ENCODE assay signal across 30 cellular contexts in the genomic region with DNA sequence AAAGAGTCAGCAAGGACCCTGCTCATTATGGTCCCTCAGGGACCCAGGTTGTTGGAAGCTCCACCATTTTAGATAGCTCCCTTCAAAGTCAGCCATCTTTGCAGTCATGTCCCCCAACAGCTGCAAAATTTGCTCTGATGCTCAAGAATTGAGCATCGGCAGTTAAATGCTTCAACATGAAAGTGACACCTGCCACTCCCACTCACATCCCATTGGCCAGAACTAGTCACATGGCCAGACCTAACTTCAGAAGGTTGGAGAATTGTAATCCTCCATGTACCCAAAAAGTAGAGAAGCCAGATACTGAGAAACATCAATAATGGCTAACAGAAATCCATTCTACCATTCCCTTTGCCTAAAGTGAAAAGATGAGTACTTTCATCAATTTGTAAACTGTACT.
"Had no signal": no experiment of that assay in that cellular context is flagged by ENCODE, and none has a peak within 500 bp of the region (broad histone marks: within the 10 kb centered on the region; RNA-seq: fewer than 3 reads in every experiment).

No MANE protein-coding gene starts in this region.

- H3K27me3 ChIP-seq: ascending aorta, cardiac muscle cell, Peyer's patch had no signal

- H3K4me1 Mint-ChIP-seq: activated CD4-positive, alpha-beta T cell treated with anti-CD3 and anti-CD28 coated beads for 36 hours; activated CD4-positive, alpha-beta T cell treated with anti-CD3 and anti-CD28 coated beads, Interleukin-2, amount 10 ng/mL, durations not matched to agents 7 days and 5 days; activated naive CD4-positive, alpha-beta T cell treated with anti-CD3 and anti-CD28 coated beads, Interleukin-2, amount 50 U/mL, for 24 hours; activated naive CD8-positive, alpha-beta T cell treated with anti-CD3 and anti-CD28 coated beads, Interleukin-2, amount 10 ng/mL, durations not matched to agents 7 days and 5 days; central memory CD8-positive, alpha-beta T cell had no signal

- H3K27ac ChIP-seq: ascending aorta, cardiac muscle cell, Peyer's patch, RWPE1 had no signal

- H3K27ac Mint-ChIP-seq: activated CD4-positive, alpha-beta T cell treated with anti-CD3 and anti-CD28 coated beads for 36 hours; activated CD4-positive, alpha-beta T cell treated with anti-CD3 and anti-CD28 coated beads, Interleukin-2, amount 10 ng/mL, durations not matched to agents 7 days and 5 days; activated CD8-positive, alpha-beta T cell treated with anti-CD3 and anti-CD28 coated beads, Interleukin-2, amount 10 ng/mL, durations not matched to agents 7 days and 5 days; activated naive CD4-positive, alpha-beta T cell treated with anti-CD3 and anti-CD28 coated beads, Interleukin-2, amount 50 U/mL, for 24 hours; activated naive CD8-positive, alpha-beta T cell treated with anti-CD3 and anti-CD28 coated beads, Interleukin-2, amount 10 ng/mL, durations not matched to agents 7 days and 5 days; activated T-cell treated with anti-CD3 and anti-CD28 coated beads, Interleukin-2, amount 50 U/mL, for 24 hours; activated T-helper 2 cell treated with anti-CD3 and anti-CD28 coated beads, Interferon-gamma antibody, Interleukin-2, Interleukin-4, amounts not matched to agents 10 μg/mL and 5 μg/mL and 100 μg/mL, durations not matched to agents 14 hours and 24 hours and 36 hours; T-helper 1 cell treated with Interleukin-12 subunit alpha and Interleukin-12 subunit beta and Interleukin-4 antibody, amounts not matched to agents 30 μg/mL and 1 μg/mL, for 36 hours; T-helper 2 cell treated with Interferon-gamma antibody and Interleukin-4, amounts not matched to agents 5 μg/mL and 100 μg/mL, for 36 hours had no signal

- H3K36me3 ChIP-seq: ascending aorta, cardiac muscle cell, Peyer's patch had no signal

- H3K4me3 ChIP-seq: ascending aorta, cardiac muscle cell, Peyer's patch had no signal

- H3K9me3 Mint-ChIP-seq: activated CD4-positive, alpha-beta T cell treated with anti-CD3 and anti-CD28 coated beads, Interleukin-2, amount 10 ng/mL, durations not matched to agents 7 days and 5 days; activated naive CD4-positive, alpha-beta T cell treated with anti-CD3 and anti-CD28 coated beads, Interleukin-2, amount 50 U/mL, for 24 hours; activated T-cell treated with anti-CD3 and anti-CD28 coated beads, Interleukin-2, amount 50 U/mL, for 24 hours; central memory CD8-positive, alpha-beta T cell; T-helper 1 cell treated with Interleukin-12 subunit alpha and Interleukin-12 subunit beta and Interleukin-4 antibody, amounts not matched to agents 30 μg/mL and 1 μg/mL, for 36 hours; T-helper 2 cell treated with Interferon-gamma antibody and Interleukin-4, amounts not matched to agents 5 μg/mL and 100 μg/mL, for 36 hours had no signal

- H3K4me1 ChIP-seq: ascending aorta, Peyer's patch had no signal

- H3K9me3 ChIP-seq: ascending aorta, Peyer's patch had no signal

- DNase-seq: activated CD4-positive, alpha-beta T cell treated with anti-CD3 and anti-CD28 coated beads for 36 hours; activated CD4-positive, alpha-beta T cell treated with anti-CD3 and anti-CD28 coated beads, Interleukin-2, amount 10 ng/mL, durations not matched to agents 7 days and 5 days; activated CD4-positive, alpha-beta T cell treated with anti-CD3 and anti-CD28 coated beads, Interleukin-2, amount 50 U/mL, for 48 hours; activated CD8-positive, alpha-beta T cell treated with anti-CD3 and anti-CD28 coated beads, Interleukin-2, amount 10 ng/mL, durations not matched to agents 7 days and 5 days; activated gamma-delta T cell; activated naive CD4-positive, alpha-beta T cell treated with Interleukin-2 at 50 U/mL for 16 hours; activated naive CD8-positive, alpha-beta T cell treated with anti-CD3 and anti-CD28 coated beads, Interleukin-2, amount 10 ng/mL, durations not matched to agents 7 days and 5 days; activated T-cell treated with anti-CD3 and anti-CD28 coated beads, Interleukin-2, amount 50 U/mL, for 24 hours; amygdala; NCI-H1048; NCI-H1105 treated with DMSO at 0.1 percent for 48 hours; NCI-H1436 treated with DMSO at 0.1 percent for 48 hours; NCI-H1694 treated with DMSO at 0.1 percent for 48 hours; NCI-H2029; NCI-H345; NCI-H524 treated with DMSO at 0.1 percent for 48 hours; PC-3; Peyer's patch; SIG-M5 had no signal

- FAIRE-seq: TTC549 had no signal

- H3K36me3 Mint-ChIP-seq: activated naive CD4-positive, alpha-beta T cell treated with anti-CD3 and anti-CD28 coated beads, Interleukin-2, amount 50 U/mL, for 24 hours; activated naive CD8-positive, alpha-beta T cell treated with anti-CD3 and anti-CD28 coated beads, Interleukin-2, amount 10 ng/mL, durations not matched to agents 7 days and 5 days had no signal

- H3K4me3 Mint-ChIP-seq: activated CD4-positive, alpha-beta T cell treated with anti-CD3 and anti-CD28 coated beads for 36 hours; activated CD4-positive, alpha-beta T cell treated with anti-CD3 and anti-CD28 coated beads, Interleukin-2, amount 10 ng/mL, durations not matched to agents 7 days and 5 days; activated CD8-positive, alpha-beta T cell treated with anti-CD3 and anti-CD28 coated beads, Interleukin-2, amount 10 ng/mL, durations not matched to agents 7 days and 5 days; activated naive CD4-positive, alpha-beta T cell treated with anti-CD3 and anti-CD28 coated beads, Interleukin-2, amount 50 U/mL, for 24 hours; activated naive CD8-positive, alpha-beta T cell treated with anti-CD3 and anti-CD28 coated beads, Interleukin-2, amount 10 ng/mL, durations not matched to agents 7 days and 5 days; activated T-cell treated with anti-CD3 and anti-CD28 coated beads, Interleukin-2, amount 50 U/mL, for 24 hours; central memory CD8-positive, alpha-beta T cell; T-helper 1 cell treated with Interleukin-12 subunit alpha and Interleukin-12 subunit beta and Interleukin-4 antibody, amounts not matched to agents 30 μg/mL and 1 μg/mL, for 36 hours; T-helper 2 cell treated with Interferon-gamma antibody and Interleukin-4, amounts not matched to agents 5 μg/mL and 100 μg/mL, for 36 hours had no signal

- ATAC-seq: activated CD4-positive, alpha-beta T cell treated with anti-CD3 and anti-CD28 coated beads for 36 hours; activated CD4-positive, CD25-positive, alpha-beta regulatory T cell treated with anti-CD3 and anti-CD28 coated beads, Interleukin-2, amount 50 U/mL, for 24 hours; activated CD8-positive, alpha-beta T cell treated with anti-CD3 and anti-CD28 coated beads, Interleukin-2, amount 10 ng/mL, durations not matched to agents 7 days and 5 days; PC-3; Right ventricle myocardium inferior had no signal
